In genomic region chr4:39255266-39255665, GRCh38 we compare ENCODE assay signal across 11 cellular contexts.
DNase-seq lines count a peak whose midpoint lies in the region; ATAC-seq, FAIRE-seq and TF ChIP-seq lines count a peak whose summit lies in the region.
"Had no signal": no experiment of that assay in that cellular context is flagged by ENCODE, and none has a peak within 500 bp of the region (broad histone marks: within the 10 kb centered on the region; RNA-seq: fewer than 3 reads in every experiment).

No MANE protein-coding gene starts in this region.

- TF ChIP-seq POLR2A in GM12891 (IDR thresholded peaks at IDR 0.05; ENCODE audit: low read depth, low read length): no peak

- ATAC-seq in PC-3 (peak; percentile 88), HG03280 (IDR thresholded peaks at IDR 0.05; ENCODE audit: unreplicated experiment) (no peak)

- peak overlapping the region; percentile 22; the same call in 1 of the 2 replicates for H3K27ac ChIP-seq in PC-3 (ENCODE audit: low read length)
- H3K27ac ChIP-seq: neutrophil had no signal

- no peaks in the 10 kb centered on the region for H3K36me3 ChIP-seq in PC-3 (ENCODE audit: low read depth, low read length)
- H3K36me3 ChIP-seq: neutrophil had no signal

- FAIRE-seq in GM12891 (lab: Jason Lieb, UNC): peak; percentile 40

- H4K20me1 ChIP-seq in PC-3 (ENCODE audit: low read length): no peaks in the 10 kb centered on the region

- H3F3A ChIP-seq in PC-3 (ENCODE audit: low read length, unreplicated experiment): no peaks in the 10 kb centered on the region

- H3K27me3 ChIP-seq in PC-3 (ENCODE audit: low read length): no peaks in the 10 kb centered on the region
- H3K27me3 ChIP-seq: neutrophil had no signal

- POLR2A ChIA-PET in PC-3 (lab: Charles Lee; ENCODE audit: unreplicated experiment): no interaction called here

- H3K4me2 ChIP-seq in PC-3 (ENCODE audit: low read length): peak overlapping the region; percentile 34

- peaks cover 15% of the 10 kb centered on the region for H3K4me1 ChIP-seq in PC-3 (ENCODE audit: insufficient read depth, low read length)

- peak; percentile 53 for TF ChIP-seq CTCF in PC-3 (conservative IDR thresholded peaks at IDR 0.05; ENCODE audit: low read depth, low read length)

- H3K79me2 ChIP-seq in PC-3 (ENCODE audit: low read length): no peaks in the 10 kb centered on the region

- no peak overlapping the region for H3K4me3 ChIP-seq in PC-3 (ENCODE audit: low read length)

- no peaks in the 10 kb centered on the region for H3K9me2 ChIP-seq in PC-3 (replicated peaks; ENCODE audit: low read length)

- intact Hi-C loops in PC-3 (cut with micrococcal nuclease): no loop called here

- H3K9me3 ChIP-seq in PC-3 (ENCODE audit: low read length): no peaks in the 10 kb centered on the region
- H3K9me3 ChIP-seq: neutrophil had no signal

- no peak overlapping the region for H3K9ac ChIP-seq in PC-3 (ENCODE audit: low read length)

- DNase-seq in GM12891 (ENCODE audit: insufficient read length, low spot score): no peak
- DNase-seq in PC-3: peak; percentile 68
- DNase-seq in dermis microvascular lymphatic vessel endothelial cell (ENCODE audit: low read depth in 2 of 2): peak; percentile 54 to 87
- peak; percentile 42 for DNase-seq in non-pigmented ciliary epithelial cell (ENCODE audit: low read depth)
- DNase-seq in GM19240 (ENCODE audit: insufficient read length, low spot score): no peak
- DNase-seq in DMS79 treated with DMSO at 0.1 percent for 48 hours (lab: John Stamatoyannopoulos, UW): no peak
- DNase-seq in GOT3 (lab: John Stamatoyannopoulos, UW): no peak
- DNase-seq: DND-41, NCI-H446 treated with DMSO at 0.1 percent for 48 hours had no signal

- CTCF ChIA-PET in PC-3 (lab: Charles Lee): no interaction called here

- no TSS peak for BruUV-seq in PC-3 (replicated peaks; lab: Mats Ljungman, UMichigan)

- H2AFZ ChIP-seq in PC-3 (ENCODE audit: low read length): no peak overlapping the region

TF ChIP-seq in GM12891, 5 proteins besides CTCF, POLR2A, EP300 and RAD21:
- TF ChIP-seq PAX5 (IDR thresholded peaks at IDR 0.05; ENCODE audit: insufficient read depth, low read length, severe bottlenecking): no peak
- TF ChIP-seq SPI1 (IDR thresholded peaks at IDR 0.05; ENCODE audit: low read depth, low read length): no peak
- TF ChIP-seq POLR2AphosphoS5 (IDR thresholded peaks at IDR 0.05; ENCODE audit: low read depth, low read length): no peak
- no peak for TF ChIP-seq POU2F2 (IDR thresholded peaks at IDR 0.05; ENCODE audit: low read depth, low read length)
- no peak for TF ChIP-seq TAF1 (IDR thresholded peaks at IDR 0.05; ENCODE audit: low read depth, low read length)

Comparison
In these comparisons a context has a peak if more than half of its experiments do, and no peak if none do; other contexts are left out.
1. DNase-seq: peak in PC-3 (single experiment), dermis microvascular lymphatic vessel endothelial cell (2 of 2) and non-pigmented ciliary epithelial cell (single experiment); none in GM12891 (single experiment), GM19240 (single experiment), DMS79 treated with DMSO at 0.1 percent for 48 hours (single experiment) and GOT3 (single experiment).